ENCODE assay signal across 24 cellular contexts in genomic region chr5:34504967-34505366, GRCh38.
DNase-seq lines count a peak whose midpoint lies in the region; ATAC-seq and TF ChIP-seq lines count a peak whose summit lies in the region.
"Had no signal": no experiment of that assay in that cellular context is flagged by ENCODE, and none has a peak within 500 bp of the region (broad histone marks: within the 10 kb centered on the region; RNA-seq: fewer than 3 reads in every experiment).

No MANE protein-coding gene starts in this region.

- TF ChIP-seq POLR2A in heart left ventricle (IDR thresholded peaks at IDR 0.05): no peak

- H3K9me3 ChIP-seq in right cardiac atrium (ENCODE audit: control insufficient read depth, low read length): peaks cover 2% of the 10 kb centered on the region
- H3K9me3 ChIP-seq in heart left ventricle: peaks cover 0 to 3% (median 0%) of the 10 kb centered on the region in 12 donors
- H3K9me3 ChIP-seq: SJSA1 had no signal

- no peaks in the 10 kb centered on the region for H3K27me3 ChIP-seq in right cardiac atrium (ENCODE audit: control insufficient read depth, insufficient read depth)
- H3K27me3 ChIP-seq in heart left ventricle: no peaks in the 10 kb centered on the region
- H3K27me3 ChIP-seq in brain microvascular endothelial cell (replicated peaks): no peaks in the 10 kb centered on the region
- H3K27me3 ChIP-seq: SJSA1 had no signal

- DNase-seq in right cardiac atrium (no peak), heart left ventricle (no peak), memory B cell (ENCODE audit: low spot score in 2 of 2) (no peak), substantia nigra (lab: John Stamatoyannopoulos, UW) (no peak), brain microvascular endothelial cell (no peak)
- DNase-seq: Calu3; DMS79 treated with DMSO at 0.1 percent for 48 hours; GF-D8; KBM-7; MV-4-11; NCI-H1105; NCI-H146; NCI-H1930; NCI-H2107; NCI-H524; NK-92 treated with Interleukin-12 subunit alpha and Interleukin-12 subunit beta, amount 100 ng/mL, for 24 hours; PC-9 had no signal

- peaks cover 10% of the 10 kb centered on the region for H3K4me1 ChIP-seq in right cardiac atrium (ENCODE audit: control insufficient read depth, insufficient read depth, low read length)
- H3K4me1 ChIP-seq in heart left ventricle: peaks cover 0 to 18% (median 9%) of the 10 kb centered on the region in 12 donors

- H3K4me3 ChIP-seq in right cardiac atrium (ENCODE audit: low read length): no peak overlapping the region
- H3K4me3 ChIP-seq in heart left ventricle: no peak overlapping the region
- H3K4me3 ChIP-seq in brain microvascular endothelial cell (ENCODE audit: low read depth, low read length): no peak overlapping the region
- H3K4me3 ChIP-seq: PC-9, SJSA1 had no signal

- peaks cover 5% of the 10 kb centered on the region for H3K4me1 Mint-ChIP-seq in memory B cell

- no peak for TF ChIP-seq CTCF in heart left ventricle (IDR thresholded peaks at IDR 0.05)
- no peak for TF ChIP-seq CTCF in brain microvascular endothelial cell (IDR thresholded peaks at IDR 0.05; ENCODE audit: low read depth, low read length, missing control alignments)

- H3K9me3 Mint-ChIP-seq in memory B cell: no peaks in the 10 kb centered on the region

- peak overlapping the region; percentile 28 for H3K27ac Mint-ChIP-seq in memory B cell

- H3K36me3 ChIP-seq in heart left ventricle: no peaks in the 10 kb centered on the region
- H3K36me3 ChIP-seq in brain microvascular endothelial cell (replicated peaks): no peaks in the 10 kb centered on the region
- H3K36me3 ChIP-seq: SJSA1 had no signal

- in situ Hi-C loops in brain microvascular endothelial cell (cut with HindIII; ENCODE audit: low pct_ligation_motif_present, low sequenced_read_pairs): no loop called here

- peaks cover 2% of the 10 kb centered on the region for H3K36me3 Mint-ChIP-seq in memory B cell

- H3K27ac ChIP-seq in right cardiac atrium (ENCODE audit: low read length) (peak overlapping the region; percentile 13), heart left ventricle (peak overlapping the region in 1 of 12 donors; percentile 61), substantia nigra (ENCODE audit: low read depth, low read length, poor library complexity, severe bottlenecking) (peak overlapping the region; percentile 5), brain microvascular endothelial cell (no peak overlapping the region)
- H3K27ac ChIP-seq: PC-9, SJSA1 had no signal

- ATAC-seq in right cardiac atrium (no peak), heart left ventricle (no peak), memory B cell (ENCODE audit: low read depth) (no peak), HG02938 (IDR thresholded peaks at IDR 0.05; ENCODE audit: unreplicated experiment) (no peak), SK-N-SH treated with all-trans-retinoic acid at 6 μM for 48 hours (no peak), HG03280 (IDR thresholded peaks at IDR 0.05; ENCODE audit: unreplicated experiment) (no peak)
- ATAC-seq: HCT116, HepG2, Right ventricle myocardium inferior had no signal

- no peak overlapping the region for H3K4me3 Mint-ChIP-seq in memory B cell

- intact Hi-C loops in right cardiac atrium (cut with DNase I) (no loop called here), heart left ventricle (cut with DNase I) (no loop called here)

- peaks cover 10% of the 10 kb centered on the region for H3K27me3 Mint-ChIP-seq in memory B cell

TF ChIP-seq in SK-N-SH treated with all-trans-retinoic acid at 6 μM for 48 hours, 23 proteins besides CTCF, POLR2A, EP300 and RAD21:
- TF ChIP-seq ZNF565 (CRISPR knock-in tag; conservative IDR thresholded peaks at IDR 0.05; ENCODE audit: low read depth): no peak
- TF ChIP-seq TSHZ2 (CRISPR knock-in tag; IDR thresholded peaks at IDR 0.05): no peak
- no peak for TF ChIP-seq PPARA (CRISPR knock-in tag; IDR thresholded peaks at IDR 0.05; ENCODE audit: borderline replicate concordance)
- TF ChIP-seq GLIS3 (CRISPR knock-in tag; IDR thresholded peaks at IDR 0.05): no peak
- TF ChIP-seq ZFP30 (CRISPR knock-in tag; IDR thresholded peaks at IDR 0.05): no peak
- TF ChIP-seq CSDC2 (CRISPR knock-in tag; IDR thresholded peaks at IDR 0.05): no peak
- TF ChIP-seq ZNF8 (CRISPR knock-in tag; IDR thresholded peaks at IDR 0.05): no peak
- TF ChIP-seq POU6F1 (CRISPR knock-in tag; IDR thresholded peaks at IDR 0.05; ENCODE audit: borderline replicate concordance, low read depth): no peak
- no peak for TF ChIP-seq ZFP3 (CRISPR knock-in tag; IDR thresholded peaks at IDR 0.05)
- TF ChIP-seq OSR1 (CRISPR knock-in tag; IDR thresholded peaks at IDR 0.05): no peak
- no peak for TF ChIP-seq ISL1 (CRISPR knock-in tag; IDR thresholded peaks at IDR 0.05)
- no peak for TF ChIP-seq RARB (CRISPR knock-in tag; IDR thresholded peaks at IDR 0.05)
- no peak for TF ChIP-seq BACH2 (CRISPR knock-in tag; IDR thresholded peaks at IDR 0.05; ENCODE audit: borderline replicate concordance)
- no peak for TF ChIP-seq CSRNP3 (CRISPR knock-in tag; IDR thresholded peaks at IDR 0.05)
- no peak for TF ChIP-seq CREB5 (CRISPR knock-in tag; IDR thresholded peaks at IDR 0.05; ENCODE audit: low read depth)
- no peak for TF ChIP-seq ZC3H10 (CRISPR knock-in tag; IDR thresholded peaks at IDR 0.05)
- TF ChIP-seq ESRRG (CRISPR knock-in tag; IDR thresholded peaks at IDR 0.05): no peak
- no peak for TF ChIP-seq ZNF70 (CRISPR knock-in tag; IDR thresholded peaks at IDR 0.05)
- TF ChIP-seq TCF4 (CRISPR knock-in tag; IDR thresholded peaks at IDR 0.05; ENCODE audit: borderline replicate concordance): no peak
